Comparison of ENCODE assay signal across 21 cellular contexts in the genomic region with DNA sequence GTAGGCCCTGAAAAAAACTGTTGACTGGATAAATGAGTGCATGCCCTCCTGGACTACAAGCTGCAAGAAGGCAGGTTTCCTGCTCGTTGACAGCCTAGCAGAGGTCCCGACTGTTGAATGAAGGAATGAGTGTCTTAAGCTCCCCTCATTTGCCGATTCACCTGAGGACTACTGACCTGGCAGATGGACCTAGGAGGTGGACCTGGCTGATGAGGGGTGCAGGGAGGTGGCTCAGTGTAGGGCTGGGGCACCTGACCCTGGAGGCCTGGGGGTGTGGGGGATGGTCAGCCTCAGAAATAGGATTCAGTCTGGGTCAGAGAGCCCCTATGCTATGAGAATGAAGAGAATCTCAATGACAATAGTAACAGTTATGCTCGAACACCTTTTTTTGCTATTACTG. TPM values are rescaled to one million over a fixed set of nuclear protein-coding genes. Genes with fewer than 3 reads are reported as not detected.
A peak's percentile ranks its signal among the peaks of the same experiment; 100 is the strongest.
DNase-seq lines count a peak whose midpoint lies in the region; ATAC-seq and TF ChIP-seq lines count a peak whose summit lies in the region.
"Had no signal": no experiment of that assay in that cellular context is flagged by ENCODE, and none has a peak within 500 bp of the region (broad histone marks: within the 10 kb centered on the region; RNA-seq: fewer than 3 reads in every experiment).

No MANE protein-coding gene starts in this region.

- no peak for DNase-seq in natural killer cell treated with Interleukin-12 subunit alpha and Interleukin-12 subunit beta and Interleukin-15 and Interleukin-18, amount 100 ng/mL, for 72 hours (ENCODE audit: low spot score)
- DNase-seq in natural killer cell: no peak
- DNase-seq in chondrocyte (ENCODE audit: low spot score): peak; percentile 47
- peak; percentile 22 for DNase-seq in islet precursor cell
- DNase-seq in ACHN: no peak
- DNase-seq in activated CD4-positive, alpha-beta T cell treated with anti-CD3 and anti-CD28 coated beads, Interleukin-2, amount 50 U/mL, for 4 hours: no peak
- DNase-seq: 8988T; AML-193; Caco-2; Calu3; CD4-positive, alpha-beta T cell; CD8-positive, alpha-beta T cell; DMS153; DMS53; DMS79; DND-41; EL; GDM1 had no signal

- TF ChIP-seq CTCF in natural killer cell (IDR thresholded peaks at IDR 0.05) (no peak), chondrocyte (IDR thresholded peaks at IDR 0.05) (no peak)

- ATAC-seq in natural killer cell treated with Interleukin-12 subunit alpha and Interleukin-12 subunit beta and Interleukin-15 and Interleukin-18, amount 100 ng/mL, for 72 hours: peak; percentile 45 to 50
- no peak for ATAC-seq in natural killer cell
- ATAC-seq in GM19023 (IDR thresholded peaks at IDR 0.05; ENCODE audit: unreplicated experiment): no peak
- ATAC-seq: CD8-positive, alpha-beta T cell; GM12878 had no signal

- intact Hi-C loops in natural killer cell (cut with micrococcal nuclease): no loop called here

- in situ Hi-C loops in ACHN (cut with HindIII; ENCODE audit: low pct_ligation_motif_present, low pct_unique_long_range_greater_than_20kb, low sequenced_read_pairs): no loop called here

- no peaks in the 10 kb centered on the region for H3K36me3 Mint-ChIP-seq in natural killer cell treated with Interleukin-12 subunit alpha and Interleukin-12 subunit beta and Interleukin-15 and Interleukin-18, amount 100 ng/mL, for 72 hours
- H3K36me3 Mint-ChIP-seq in natural killer cell (no peaks in the 10 kb centered on the region), chondrocyte (ENCODE audit: low read depth) (peaks cover 1% of the 10 kb centered on the region)
- H3K36me3 Mint-ChIP-seq: CD8-positive, alpha-beta T cell had no signal

- no peak overlapping the region for H3K4me3 Mint-ChIP-seq in natural killer cell treated with Interleukin-12 subunit alpha and Interleukin-12 subunit beta and Interleukin-15 and Interleukin-18, amount 100 ng/mL, for 72 hours
- no peak overlapping the region for H3K4me3 Mint-ChIP-seq in natural killer cell
- H3K4me3 Mint-ChIP-seq in chondrocyte (ENCODE audit: unreplicated experiment): no peak overlapping the region
- H3K4me3 Mint-ChIP-seq: B cell; CD4-positive, alpha-beta T cell; CD8-positive, alpha-beta T cell had no signal

- H3K27ac Mint-ChIP-seq in natural killer cell treated with Interleukin-12 subunit alpha and Interleukin-12 subunit beta and Interleukin-15 and Interleukin-18, amount 100 ng/mL, for 72 hours: no peak overlapping the region
- no peak overlapping the region for H3K27ac Mint-ChIP-seq in natural killer cell
- H3K27ac Mint-ChIP-seq in chondrocyte (ENCODE audit: unreplicated experiment): no peak overlapping the region
- H3K27ac Mint-ChIP-seq: B cell; CD4-positive, alpha-beta T cell; CD8-positive, alpha-beta T cell had no signal

- H3K4me1 Mint-ChIP-seq in natural killer cell treated with Interleukin-12 subunit alpha and Interleukin-12 subunit beta and Interleukin-15 and Interleukin-18, amount 100 ng/mL, for 72 hours (ENCODE audit: low read depth in 2 of 2): no peaks in the 10 kb centered on the region
- H3K4me1 Mint-ChIP-seq in natural killer cell: no peaks in the 10 kb centered on the region
- H3K4me1 Mint-ChIP-seq in chondrocyte (ENCODE audit: low read depth): no peaks in the 10 kb centered on the region
- H3K4me1 Mint-ChIP-seq: B cell had no signal

- H3K27me3 Mint-ChIP-seq in natural killer cell treated with Interleukin-12 subunit alpha and Interleukin-12 subunit beta and Interleukin-15 and Interleukin-18, amount 100 ng/mL, for 72 hours: peaks cover 7 to 8% of the 10 kb centered on the region in 2 donors
- peaks cover 5 to 7% of the 10 kb centered on the region in 2 donors for H3K27me3 Mint-ChIP-seq in natural killer cell (ENCODE audit: low read depth in 2 of 2)
- peaks cover 2% of the 10 kb centered on the region for H3K27me3 Mint-ChIP-seq in chondrocyte (ENCODE audit: low read depth)

- H3K9me3 Mint-ChIP-seq in natural killer cell treated with Interleukin-12 subunit alpha and Interleukin-12 subunit beta and Interleukin-15 and Interleukin-18, amount 100 ng/mL, for 72 hours: no peaks in the 10 kb centered on the region
- H3K9me3 Mint-ChIP-seq in natural killer cell (no peaks in the 10 kb centered on the region), chondrocyte (ENCODE audit: low read depth) (peaks cover 3% of the 10 kb centered on the region)
- H3K9me3 Mint-ChIP-seq: CD4-positive, alpha-beta T cell; CD8-positive, alpha-beta T cell had no signal

RNA-seq across cellular contexts. Expression of a gene that starts 11.6 kb away (rescaled TPM):
- total RNA-seq in natural killer cell treated with Interleukin-12 subunit alpha and Interleukin-12 subunit beta and Interleukin-15 and Interleukin-18, amount 100 ng/mL, for 72 hours: not detected
- total RNA-seq in natural killer cell (not detected), chondrocyte (4.8 to 36.2 TPM (median 5.2 TPM) in 3 replicates)
- total RNA-seq: B cell; CD4-positive, alpha-beta T cell; CD8-positive, alpha-beta T cell; GM12878 had no signal

Comparison
In these comparisons a context has a peak if more than half of its experiments do, and no peak if none do; other contexts are left out.
1. ATAC-seq: peak in natural killer cell treated with Interleukin-12 subunit alpha and Interleukin-12 subunit beta and Interleukin-15 and Interleukin-18, amount 100 ng/mL, for 72 hours (2 of 2); none in natural killer cell (0 of 3) and GM19023 (single experiment).
2. DNase-seq: peak in chondrocyte (single experiment) and islet precursor cell (single experiment); none in natural killer cell treated with Interleukin-12 subunit alpha and Interleukin-12 subunit beta and Interleukin-15 and Interleukin-18, amount 100 ng/mL, for 72 hours (single experiment), natural killer cell (single experiment), ACHN (single experiment) and activated CD4-positive, alpha-beta T cell treated with anti-CD3 and anti-CD28 coated beads, Interleukin-2, amount 50 U/mL, for 4 hours (0 of 2).